15 cellular contexts compared by ENCODE assay signal in genomic region chr4:74529284-74530041, GRCh38.
DNase-seq lines count a peak whose midpoint lies in the region; ATAC-seq and TF ChIP-seq lines count a peak whose summit lies in the region.
"Had no signal": no experiment of that assay in that cellular context is flagged by ENCODE, and none has a peak within 500 bp of the region (broad histone marks: within the 10 kb centered on the region; RNA-seq: fewer than 3 reads in every experiment).

No MANE protein-coding gene starts in this region.

- H3K27me3 ChIP-seq in GM23338 (ENCODE audit: insufficient read depth) = no peaks in the 10 kb centered on the region
- no peaks in the 10 kb centered on the region for H3K27me3 ChIP-seq in CD4-positive, alpha-beta T cell (ENCODE audit: control insufficient read depth, insufficient read depth, low read length)
- H3K27me3 ChIP-seq: BE2C had no signal

- no peak overlapping the region; the same call in 1 of the 2 replicates for H2AFZ ChIP-seq in GM23338

- no peaks in the 10 kb centered on the region for H4K20me1 ChIP-seq in GM23338 (replicated peaks; ENCODE audit: insufficient read depth)

- H3F3A ChIP-seq in GM23338 (replicated peaks; ENCODE audit: low read depth) = no peaks in the 10 kb centered on the region

- no peaks in the 10 kb centered on the region for H3K79me2 ChIP-seq in GM23338 (replicated peaks; ENCODE audit: insufficient read depth)

- no peak overlapping the region for H3K27ac ChIP-seq in GM23338 (ENCODE audit: low read depth)
- H3K27ac ChIP-seq in CD4-positive, alpha-beta T cell (ENCODE audit: low read depth, low read length) = no peak overlapping the region
- H3K27ac ChIP-seq: SK-N-MC had no signal

- H3K27me3 Mint-ChIP-seq in Calu3 (ENCODE audit: unreplicated experiment) (no peaks in the 10 kb centered on the region), GM23338 (ENCODE audit: insufficient read depth, low read depth, poor library complexity) (peaks cover 4% of the 10 kb centered on the region)
- peaks cover 14% of the 10 kb centered on the region for H3K27me3 Mint-ChIP-seq in CD4-positive, alpha-beta T cell

- H3K9me2 ChIP-seq in GM23338 (ENCODE audit: insufficient read depth) = no peaks in the 10 kb centered on the region

- H3K4me3 ChIP-seq in mucosa of descending colon = no peak overlapping the region
- no peak overlapping the region for H3K4me3 ChIP-seq in GM23338
- H3K4me3 ChIP-seq: SK-N-MC had no signal

- intact Hi-C loops in Calu3 (cut with micrococcal nuclease; ENCODE audit: unreplicated experiment) = loop anchor here (5.0 kb wide), 2 partner anchors 57 to 137 kb away; no protein-coding TSS in a partner anchor
- intact Hi-C loops in mucosa of descending colon (cut with DNase I, micrococcal nuclease) = loop anchor here in 1 of 2 donors (5.0 kb wide), 1 partner anchor 152 kb away; no protein-coding TSS in a partner anchor
- intact Hi-C loops in CD4-positive, alpha-beta T cell (cut with DNase I, micrococcal nuclease) = loop anchor here in 1 of 2 experiments (10.0 kb wide), 1 partner anchor 305 kb away; no protein-coding TSS in a partner anchor

- no peaks in the 10 kb centered on the region for H3K9me3 ChIP-seq in mucosa of descending colon
- no peaks in the 10 kb centered on the region for H3K9me3 ChIP-seq in CD4-positive, alpha-beta T cell (ENCODE audit: control insufficient read depth, low read length)
- H3K9me3 ChIP-seq: BE2C had no signal

- H3K4me1 Mint-ChIP-seq in Calu3 (ENCODE audit: low read depth, unreplicated experiment) = peaks cover 51% of the 10 kb centered on the region
- H3K4me1 Mint-ChIP-seq in GM23338 = peaks cover 4% of the 10 kb centered on the region; the same call in 1 of the 3 replicates
- H3K4me1 Mint-ChIP-seq in CD4-positive, alpha-beta T cell (ENCODE audit: low read depth) = no peaks in the 10 kb centered on the region

- H3K36me3 Mint-ChIP-seq in Calu3 (ENCODE audit: insufficient read depth, unreplicated experiment) = peaks cover 11% of the 10 kb centered on the region
- H3K36me3 Mint-ChIP-seq in GM23338 (ENCODE audit: low read depth) = no peaks in the 10 kb centered on the region
- H3K36me3 Mint-ChIP-seq in CD4-positive, alpha-beta T cell (ENCODE audit: low read depth) = no peaks in the 10 kb centered on the region
- H3K36me3 Mint-ChIP-seq: CD8-positive, alpha-beta T cell had no signal

- in situ Hi-C loops in SK-MEL-5 (cut with HindIII; ENCODE audit: low pct_unique_long_range_greater_than_20kb, low sequenced_read_pairs) = no loop called here

- H3K4me3 Mint-ChIP-seq in Calu3 (ENCODE audit: low read depth, unreplicated experiment) (no peak overlapping the region), GM23338 (no peak overlapping the region)
- no peak overlapping the region for H3K4me3 Mint-ChIP-seq in CD4-positive, alpha-beta T cell
- H3K4me3 Mint-ChIP-seq: CD8-positive, alpha-beta T cell had no signal

- H3K27ac Mint-ChIP-seq in Calu3 (ENCODE audit: unreplicated experiment) (peak overlapping the region; percentile 50), GM23338 (no peak overlapping the region)
- H3K27ac Mint-ChIP-seq in CD4-positive, alpha-beta T cell = no peak overlapping the region
- H3K27ac Mint-ChIP-seq: CD8-positive, alpha-beta T cell had no signal

- H3K9me3 Mint-ChIP-seq in Calu3 (ENCODE audit: low read depth, unreplicated experiment) (no peaks in the 10 kb centered on the region), GM23338 (no peaks in the 10 kb centered on the region)
- H3K9me3 Mint-ChIP-seq in CD4-positive, alpha-beta T cell = no peaks in the 10 kb centered on the region
- H3K9me3 Mint-ChIP-seq: CD8-positive, alpha-beta T cell had no signal

- no TSS peak for BruUV-seq in Calu3 (replicated peaks; lab: Mats Ljungman, UMichigan)

- DNase-seq in Calu3 (peak; percentile 39), SK-MEL-5 (ENCODE audit: low read depth, low spot score) (peak; percentile 56), mucosa of descending colon (peak in 2 of 3 donors; percentile 32 to 61), AG20443 (ENCODE audit: low spot score) (no peak), GM23338 (ENCODE audit: low spot score) (no peak)
- DNase-seq in CD4-positive, alpha-beta T cell = no peak
- DNase-seq: BE2C; CD8-positive, alpha-beta T cell; DMS 273 treated with DMSO at 0.1 percent for 48 hours; NCI-H1436 treated with DMSO at 0.1 percent for 48 hours; NCI-H2107; NCI-H226 had no signal

- TF ChIP-seq CTCF in Calu3 (IDR thresholded peaks at IDR 0.05; ENCODE audit: unreplicated experiment) (no peak), mucosa of descending colon (IDR thresholded peaks at IDR 0.05) (no peak), GM23338 (conservative IDR thresholded peaks at IDR 0.05; ENCODE audit: low read depth in 2 of 2) (no peak)
- TF ChIP-seq CTCF in CD4-positive, alpha-beta T cell (IDR thresholded peaks at IDR 0.05) = no peak

- CTCF ChIA-PET in Calu3 (lab: Charles Lee) = no interaction called here
- CTCF ChIA-PET in CD4-positive, alpha-beta T cell (lab: Charles Lee) = no interaction called here

- POLR2A ChIA-PET in CD4-positive, alpha-beta T cell (lab: Charles Lee) = no interaction called here

- ATAC-seq in esophagus mucosa (peak; percentile 81), mucosa of descending colon (peak; percentile 89), GM21447 (IDR thresholded peaks at IDR 0.05; ENCODE audit: unreplicated experiment) (no peak), GM23338 (no peak; the same call in 1 of the 3 replicates)
- ATAC-seq in CD4-positive, alpha-beta T cell (ENCODE audit: poor library complexity) = no peak
- ATAC-seq: CD8-positive, alpha-beta T cell had no signal

- H3K36me3 ChIP-seq in mucosa of descending colon (ENCODE audit: low read depth) (no peaks in the 10 kb centered on the region), GM23338 (ENCODE audit: insufficient read depth) (no peaks in the 10 kb centered on the region)
- H3K36me3 ChIP-seq: BE2C had no signal

- H3K4me2 ChIP-seq in GM23338 = no peak overlapping the region

- peaks cover 10% of the 10 kb centered on the region for H3K4me1 ChIP-seq in mucosa of descending colon (ENCODE audit: low read depth)
- no peaks in the 10 kb centered on the region for H3K4me1 ChIP-seq in GM23338 (ENCODE audit: insufficient read depth)
- H3K4me1 ChIP-seq: BE2C had no signal

TF ChIP-seq in GM23338, 12 proteins besides CTCF, POLR2A, EP300 and RAD21 (continues in another document):
- TF ChIP-seq ZNF114 (CRISPR knock-in tag; IDR thresholded peaks at IDR 0.05) (no peak), ETS1 (IDR thresholded peaks at IDR 0.05) (no peak), REST (IDR thresholded peaks at IDR 0.05; ENCODE audit: unreplicated experiment) (no peak)

Comparison
In these comparisons a context has a peak if more than half of its experiments do, and no peak if none do; other contexts are left out.
1. DNase-seq: peak in Calu3 (single experiment), SK-MEL-5 (single experiment) and mucosa of descending colon (2 of 3); none in AG20443 (single experiment), GM23338 (single experiment) and CD4-positive, alpha-beta T cell (0 of 10).
2. ATAC-seq: peak in esophagus mucosa (single experiment) and mucosa of descending colon (single experiment); none in GM21447 (single experiment), GM23338 (single experiment) and CD4-positive, alpha-beta T cell (single experiment).